In genomic region chr15:66454143-66454542, GRCh38 we compare ENCODE assay signal across 25 cellular contexts. TPM values are rescaled to one million over a fixed set of nuclear protein-coding genes. Genes with fewer than 3 reads are reported as not detected.
A peak's percentile ranks its signal among the peaks of the same experiment; 100 is the strongest.
DNase-seq lines count a peak whose midpoint lies in the region; ATAC-seq and TF ChIP-seq lines count a peak whose summit lies in the region.
"Had no signal": no experiment of that assay in that cellular context is flagged by ENCODE, and none has a peak within 500 bp of the region (broad histone marks: within the 10 kb centered on the region; RNA-seq: fewer than 3 reads in every experiment).

No MANE protein-coding gene starts in this region.

- H3K36me3 ChIP-seq in Karpas-422 (ENCODE audit: insufficient read depth, low read length): peaks cover 2% of the 10 kb centered on the region; the same call in 1 of the 2 replicates
- H3K36me3 ChIP-seq: prostate gland had no signal

- H3K4me3 Mint-ChIP-seq in CD14-positive monocyte: peak overlapping the region in 1 of 2 donors; percentile 53
- H3K4me3 Mint-ChIP-seq: activated T-cell treated with anti-CD3 and anti-CD28 coated beads, Interleukin-2, amount 50 U/mL, for 72 hours; brain; CD4-positive, CD25-positive, alpha-beta regulatory T cell; dendritic cell treated with granulocyte-macrophage colony-stimulating factor and Interleukin-4, amounts not matched to agents 40 ng/mL and 50 ng/mL, for 4 days; nephron had no signal

- no peaks in the 10 kb centered on the region for H3K9me2 ChIP-seq in Karpas-422 (replicated peaks; ENCODE audit: insufficient read depth, low read length)

- H3K4me3 ChIP-seq in Karpas-422 (ENCODE audit: low read length) (no peak overlapping the region), fibroblast of pulmonary artery (replicated peaks; ENCODE audit: low read depth, low read length) (no peak overlapping the region)
- H3K4me3 ChIP-seq: GM12878, prostate gland, smooth muscle cell had no signal

- TF ChIP-seq CTCF in CD14-positive monocyte (IDR thresholded peaks at IDR 0.05) (no peak), fibroblast of pulmonary artery (IDR thresholded peaks at IDR 0.05; ENCODE audit: low read length, missing control alignments) (no peak), foreskin keratinocyte (conservative IDR thresholded peaks at IDR 0.05) (no peak)

- H3K27ac Mint-ChIP-seq in CD14-positive monocyte: peak overlapping the region; percentile 58 to 87 (median 82)
- H3K27ac Mint-ChIP-seq: activated T-cell treated with anti-CD3 and anti-CD28 coated beads, Interleukin-2, amount 50 U/mL, for 72 hours had no signal

- DNase-seq in CD14-positive monocyte (ENCODE audit: low spot score): no peak
- no peak for DNase-seq in Karpas-422
- DNase-seq in SKM-1 (lab: John Stamatoyannopoulos, UW; ENCODE audit: unreplicated experiment): peak; percentile 12
- DNase-seq in fibroblast of pulmonary artery (ENCODE audit: low read depth): peak; percentile 37
- DNase-seq in NCI-H1105 treated with DMSO at 0.1 percent for 48 hours (lab: John Stamatoyannopoulos, UW): no peak
- DNase-seq in foreskin keratinocyte: no peak
- no peak for DNase-seq in activated CD4-positive, alpha-beta T cell treated with anti-CD3 and anti-CD28 coated beads, Interleukin-2, amount 50 U/mL, for 1 hour
- no peak for DNase-seq in NCI-H1092 (lab: John Stamatoyannopoulos, UW)
- DNase-seq: activated T-cell treated with anti-CD3 and anti-CD28 coated beads, Interleukin-2, amount 50 U/mL, for 72 hours; CD4-positive, CD25-positive, alpha-beta regulatory T cell; DMS 273 treated with DMSO at 0.1 percent for 48 hours; GOT3; kidney; mesendoderm; NCI-H1417; NCI-H524; stimulated activated CD4-positive, alpha-beta T cell treated with anti-CD3 and anti-CD28 coated beads, Interleukin-4, amount 100 ng/mL, for 24 hours; T-helper 9 cell had no signal

- H4K20me1 ChIP-seq in Karpas-422 (ENCODE audit: insufficient read depth, low read depth, low read length): no peaks in the 10 kb centered on the region

- H3K79me2 ChIP-seq in Karpas-422 (ENCODE audit: low read length): peaks cover 51% of the 10 kb centered on the region

- no peaks in the 10 kb centered on the region for H3K27me3 Mint-ChIP-seq in CD14-positive monocyte (ENCODE audit: low read depth in 3 of 3)
- H3K27me3 Mint-ChIP-seq: brain; CD4-positive, CD25-positive, alpha-beta regulatory T cell; dendritic cell treated with granulocyte-macrophage colony-stimulating factor and Interleukin-4, amounts not matched to agents 40 ng/mL and 50 ng/mL, for 4 days had no signal

- no peak for ATAC-seq in foreskin keratinocyte
- ATAC-seq: activated naive CD4-positive, alpha-beta T cell treated with anti-CD3 and anti-CD28 coated beads, Interleukin-2, amount 50 U/mL, for 72 hours; activated T-cell treated with anti-CD3 and anti-CD28 coated beads, Interleukin-2, amount 50 U/mL, for 72 hours; GM12878 had no signal

- H3K27me3 ChIP-seq in Karpas-422 (ENCODE audit: low read length) (no peaks in the 10 kb centered on the region), foreskin keratinocyte (no peaks in the 10 kb centered on the region)

- no peak overlapping the region for H3K4me2 ChIP-seq in Karpas-422 (ENCODE audit: low read depth, low read length, poor library complexity, severe bottlenecking)
- H3K4me2 ChIP-seq: smooth muscle cell had no signal

- H3K4me1 ChIP-seq in Karpas-422 (ENCODE audit: low read length) (peaks cover 63% of the 10 kb centered on the region), foreskin keratinocyte (peaks cover 5% of the 10 kb centered on the region)
- H3K4me1 ChIP-seq: prostate gland had no signal

- peaks cover 32 to 39% of the 10 kb centered on the region in 2 donors for H3K36me3 Mint-ChIP-seq in CD14-positive monocyte

- peaks cover 0 to 3% (median 0%) of the 10 kb centered on the region in 7 donors for H3K9me3 Mint-ChIP-seq in CD14-positive monocyte
- H3K9me3 Mint-ChIP-seq: activated naive CD4-positive, alpha-beta T cell treated with anti-CD3 and anti-CD28 coated beads, Interleukin-2, amount 50 U/mL, for 72 hours; activated T-cell treated with anti-CD3 and anti-CD28 coated beads, Interleukin-2, amount 50 U/mL, for 72 hours; CD4-positive, CD25-positive, alpha-beta regulatory T cell; dendritic cell treated with granulocyte-macrophage colony-stimulating factor and Interleukin-4, amounts not matched to agents 40 ng/mL and 50 ng/mL, for 4 days; nephron had no signal

- no peaks in the 10 kb centered on the region for H3K9me3 ChIP-seq in Karpas-422 (ENCODE audit: low read length)
- H3K9me3 ChIP-seq: prostate gland had no signal

- peaks cover 22% of the 10 kb centered on the region for H3K4me1 Mint-ChIP-seq in CD14-positive monocyte

- intact Hi-C loops in CD14-positive monocyte (cut with micrococcal nuclease): no loop called here

- no peak overlapping the region for H3K9ac ChIP-seq in Karpas-422 (ENCODE audit: low read length)

- H3K27ac ChIP-seq in Karpas-422 (ENCODE audit: low read length) (peak overlapping the region; percentile 15), foreskin keratinocyte (no peak overlapping the region)
- H3K27ac ChIP-seq: prostate gland had no signal

- no peak overlapping the region for H2AFZ ChIP-seq in Karpas-422 (ENCODE audit: low read length)

RNA-seq across cellular contexts. Expression of gene SNAPC5, which starts 43.4 kb away (rescaled TPM):
- polyA plus RNA-seq in CD14-positive monocyte: 10 to 100 TPM; 30.2 to 32.5 TPM
- 20.2 and 33.0 TPM in 2 replicates for total RNA-seq in Karpas-422 (2014; rRNA removed; shearing (Covaris generic); ENCODE audit: low replicate concordance)
- total RNA-seq in foreskin keratinocyte: 14.2 and 18.0 TPM in 2 replicates
- 16.2 and 17.9 TPM in 2 replicates for polyA plus RNA-seq in foreskin keratinocyte

RNA-seq across cellular contexts. Expression of gene RPL4, which starts 50.5 kb away (rescaled TPM):
- 100 to 1,000 TPM; 533 to 536 TPM for polyA plus RNA-seq in CD14-positive monocyte
- total RNA-seq in Karpas-422 (2014; rRNA removed; shearing (Covaris generic); ENCODE audit: low replicate concordance): 5,548 and 5,820 TPM in 2 replicates
- total RNA-seq in foreskin keratinocyte: 3,686 and 3,829 TPM in 2 replicates
- 2,590 and 2,857 TPM in 2 replicates for polyA plus RNA-seq in foreskin keratinocyte

RNA-seq across cellular contexts. Expression of gene ZWILCH, which starts 51.0 kb away (rescaled TPM):
- polyA plus RNA-seq in CD14-positive monocyte: 1 to 10 TPM; 2.4 to 3.1 TPM
- 7.4 and 20.8 TPM in 2 replicates for total RNA-seq in Karpas-422 (2014; rRNA removed; shearing (Covaris generic); ENCODE audit: low replicate concordance)
- total RNA-seq in foreskin keratinocyte: 34.3 and 36.7 TPM in 2 replicates
- polyA plus RNA-seq in foreskin keratinocyte: 14.5 and 20.0 TPM in 2 replicates

Comparison
In these comparisons a context has a peak if more than half of its experiments do, and no peak if none do; other contexts are left out.
1. DNase-seq: peak in SKM-1 (single experiment) and fibroblast of pulmonary artery (single experiment); none in CD14-positive monocyte (single experiment), Karpas-422 (single experiment), NCI-H1105 treated with DMSO at 0.1 percent for 48 hours (single experiment), foreskin keratinocyte (0 of 2), activated CD4-positive, alpha-beta T cell treated with anti-CD3 and anti-CD28 coated beads, Interleukin-2, amount 50 U/mL, for 1 hour (single experiment) and NCI-H1092 (single experiment).